1 cellular context compared by ENCODE assay signal in genomic region chr1:6603851-6604558, GRCh38.
TF ChIP-seq lines count a peak whose summit lies in the region.

No MANE protein-coding gene starts in this region.

TF ChIP-seq in HepG2, 621 proteins besides CTCF, POLR2A, EP300 and RAD21 (continued from another document and continues in another):
- TF ChIP-seq ZUFSP (CRISPR knock-in tag; IDR thresholded peaks at IDR 0.05; ENCODE audit: borderline replicate concordance) (no peak), ZBTB44 (CRISPR knock-in tag; IDR thresholded peaks at IDR 0.05) (no peak), ZNF792 (CRISPR knock-in tag; IDR thresholded peaks at IDR 0.05) (peak; percentile 85; the same call in 1 of the 2 replicates), TCF7 (IDR thresholded peaks at IDR 0.05; ENCODE audit: low read depth) (no peak), ARID4A (CRISPR knock-in tag; IDR thresholded peaks at IDR 0.05; ENCODE audit: borderline replicate concordance) (peak; percentile 68; the same call in 1 of the 2 replicates), ZNF383 (CRISPR knock-in tag; IDR thresholded peaks at IDR 0.05; ENCODE audit: borderline replicate concordance) (no peak), HNF4A (CRISPR knock-in tag; IDR thresholded peaks at IDR 0.05) (peak; percentile 77), ZNF367 (CRISPR knock-in tag; IDR thresholded peaks at IDR 0.05; ENCODE audit: borderline replicate concordance) (no peak), ARNT (IDR thresholded peaks at IDR 0.05) (no peak), AGO1 (IDR thresholded peaks at IDR 0.05; ENCODE audit: low read depth, low read length, poor library complexity, severe bottlenecking) (no peak), CCAR2 (optimal IDR thresholded peaks at IDR 0.05; ENCODE audit: low read depth, low read length) (no peak), ZNF326 (CRISPR knock-in tag; IDR thresholded peaks at IDR 0.05; ENCODE audit: borderline replicate concordance) (no peak), KLF11 (CRISPR knock-in tag; IDR thresholded peaks at IDR 0.05) (no peak), RARA (CRISPR knock-in tag; IDR thresholded peaks at IDR 0.05) (peak; percentile 72), SUZ12 (IDR thresholded peaks at IDR 0.05; ENCODE audit: low read depth, low read length) (no peak), ZNF234 (CRISPR knock-in tag; conservative IDR thresholded peaks at IDR 0.05) (no peak), RFX1 (IDR thresholded peaks at IDR 0.05) (no peak), ZNF333 (CRISPR knock-in tag; IDR thresholded peaks at IDR 0.05; ENCODE audit: borderline replicate concordance) (peak; percentile 34; the same call in 1 of the 2 replicates), ZNF704 (CRISPR knock-in tag; IDR thresholded peaks at IDR 0.05; ENCODE audit: borderline replicate concordance) (peak; percentile 59; the same call in 1 of the 2 replicates), MBD4 (IDR thresholded peaks at IDR 0.05; ENCODE audit: borderline replicate concordance, low read length) (no peak), ZNF703 (CRISPR knock-in tag; IDR thresholded peaks at IDR 0.05; ENCODE audit: borderline replicate concordance) (no peak), ZNF7 (CRISPR knock-in tag; IDR thresholded peaks at IDR 0.05) (no peak), HNRNPH1 (optimal IDR thresholded peaks at IDR 0.05; ENCODE audit: low read depth, low read length) (no peak), RFXAP (CRISPR knock-in tag; IDR thresholded peaks at IDR 0.05; ENCODE audit: borderline replicate concordance) (peak; percentile 43; the same call in 1 of the 2 replicates), TEAD3 (CRISPR knock-in tag; optimal IDR thresholded peaks at IDR 0.05; ENCODE audit: borderline replicate concordance) (peak; percentile 96), ZBTB10 (CRISPR knock-in tag; IDR thresholded peaks at IDR 0.05; ENCODE audit: borderline replicate concordance) (no peak; the same call in 1 of the 2 replicates), ATF7 (IDR thresholded peaks at IDR 0.05) (no peak), ATF7 (CRISPR knock-in tag; IDR thresholded peaks at IDR 0.05) (no peak; the same call in 1 of the 2 replicates), NFE2L2 (IDR thresholded peaks at IDR 0.05; ENCODE audit: low read length) (no peak), ZNF709 (CRISPR knock-in tag; IDR thresholded peaks at IDR 0.05) (peak; percentile 44; the same call in 1 of the 2 replicates), HOXA9 (CRISPR knock-in tag; IDR thresholded peaks at IDR 0.05; ENCODE audit: borderline replicate concordance) (no peak), ZBTB34 (CRISPR knock-in tag; IDR thresholded peaks at IDR 0.05) (no peak), JUN (CRISPR knock-in tag; IDR thresholded peaks at IDR 0.05) (no peak), PAWR (CRISPR knock-in tag; IDR thresholded peaks at IDR 0.05; ENCODE audit: borderline replicate concordance) (no peak), ELF3 (CRISPR knock-in tag; IDR thresholded peaks at IDR 0.05) (peak; percentile 82), IRF1 (CRISPR knock-in tag; IDR thresholded peaks at IDR 0.05; ENCODE audit: low read depth) (no peak), ZNF460 (CRISPR knock-in tag; IDR thresholded peaks at IDR 0.05; ENCODE audit: borderline replicate concordance) (no peak), PHF8 (CRISPR knock-in tag; IDR thresholded peaks at IDR 0.05) (peak; percentile 55), U2AF1 (optimal IDR thresholded peaks at IDR 0.05; ENCODE audit: low read depth, low read length) (no peak), ZNF766 (CRISPR knock-in tag; IDR thresholded peaks at IDR 0.05; ENCODE audit: borderline replicate concordance) (no peak), ZNF644 (CRISPR knock-in tag; IDR thresholded peaks at IDR 0.05; ENCODE audit: low read depth) (0 out of 2 replicates have a peak, but pooled peaks have one; percentile 20), ARHGAP35 (CRISPR knock-in tag; IDR thresholded peaks at IDR 0.05; ENCODE audit: borderline replicate concordance) (no peak), SOX6 (IDR thresholded peaks at IDR 0.05) (no peak), SOX6 (CRISPR knock-in tag; IDR thresholded peaks at IDR 0.05) (peak; percentile 51), FLYWCH1 (CRISPR knock-in tag; IDR thresholded peaks at IDR 0.05) (no peak)
- TF ChIP-seq, protein P1, sequence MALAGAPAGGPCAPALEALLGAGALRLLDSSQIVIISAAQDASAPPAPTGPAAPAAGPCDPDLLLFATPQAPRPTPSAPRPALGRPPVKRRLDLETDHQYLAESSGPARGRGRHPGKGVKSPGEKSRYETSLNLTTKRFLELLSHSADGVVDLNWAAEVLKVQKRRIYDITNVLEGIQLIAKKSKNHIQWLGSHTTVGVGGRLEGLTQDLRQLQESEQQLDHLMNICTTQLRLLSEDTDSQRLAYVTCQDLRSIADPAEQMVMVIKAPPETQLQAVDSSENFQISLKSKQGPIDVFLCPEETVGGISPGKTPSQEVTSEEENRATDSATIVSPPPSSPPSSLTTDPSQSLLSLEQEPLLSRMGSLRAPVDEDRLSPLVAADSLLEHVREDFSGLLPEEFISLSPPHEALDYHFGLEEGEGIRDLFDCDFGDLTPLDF (CRISPR knock-in tag; IDR thresholded peaks at IDR 0.05), result peak; percentile 10; the same call in 1 of the 2 replicates
- TF ChIP-seq, protein P2, sequence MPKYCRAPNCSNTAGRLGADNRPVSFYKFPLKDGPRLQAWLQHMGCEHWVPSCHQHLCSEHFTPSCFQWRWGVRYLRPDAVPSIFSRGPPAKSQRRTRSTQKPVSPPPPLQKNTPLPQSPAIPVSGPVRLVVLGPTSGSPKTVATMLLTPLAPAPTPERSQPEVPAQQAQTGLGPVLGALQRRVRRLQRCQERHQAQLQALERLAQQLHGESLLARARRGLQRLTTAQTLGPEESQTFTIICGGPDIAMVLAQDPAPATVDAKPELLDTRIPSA (CRISPR knock-in tag; IDR thresholded peaks at IDR 0.05; ENCODE audit: borderline replicate concordance), result no peak
- TF ChIP-seq, protein P3, sequence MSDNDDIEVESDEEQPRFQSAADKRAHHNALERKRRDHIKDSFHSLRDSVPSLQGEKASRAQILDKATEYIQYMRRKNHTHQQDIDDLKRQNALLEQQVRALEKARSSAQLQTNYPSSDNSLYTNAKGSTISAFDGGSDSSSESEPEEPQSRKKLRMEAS (IDR thresholded peaks at IDR 0.05), result peak; percentile 93
